Comparison of ENCODE assay signal across 8 cellular contexts in the genomic region with DNA sequence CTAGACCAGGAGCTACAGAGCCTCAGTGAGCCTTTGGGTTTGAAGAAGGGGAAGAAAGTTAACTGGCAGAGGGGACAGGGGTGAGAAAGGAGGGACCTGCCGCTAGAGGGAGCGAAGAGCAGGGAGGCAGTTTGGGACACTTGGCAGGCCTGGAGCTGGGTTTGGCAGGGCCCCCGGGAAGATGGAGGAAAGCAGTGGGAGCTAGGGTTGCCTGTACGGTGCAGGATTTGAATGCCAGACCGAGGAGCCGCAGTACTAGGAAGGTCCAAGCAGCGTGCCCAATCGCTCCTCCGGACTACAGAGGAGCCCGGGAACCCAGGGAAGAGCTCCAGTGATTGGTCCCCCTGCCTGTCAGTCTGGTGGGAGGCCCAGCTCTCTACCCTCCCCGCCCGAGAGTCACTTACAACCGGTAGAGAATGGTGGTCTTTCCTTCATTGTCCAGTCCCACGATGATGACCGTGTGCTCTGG. TPM values are rescaled to one million over a fixed set of nuclear protein-coding genes. Genes with fewer than 3 reads are reported as not detected.
A peak's percentile ranks its signal among the peaks of the same experiment; 100 is the strongest.
DNase-seq lines count a peak whose midpoint lies in the region; ATAC-seq and TF ChIP-seq lines count a peak whose summit lies in the region.

No MANE protein-coding gene starts in this region.

- TF ChIP-seq CTCF in lung (IDR thresholded peaks at IDR 0.05; ENCODE audit: control extremely low read depth, extremely low read depth): peak; percentile 57

- peaks cover 32% of the 10 kb centered on the region for H3K4me1 Mint-ChIP-seq in activated CD4-positive, alpha-beta memory T cell treated with anti-CD3 and anti-CD28 coated beads, Interleukin-2, amount 10 ng/mL, durations not matched to agents 7 days and 5 days

- H3K27me3 Mint-ChIP-seq in activated CD4-positive, alpha-beta memory T cell treated with anti-CD3 and anti-CD28 coated beads, Interleukin-2, amount 10 ng/mL, durations not matched to agents 7 days and 5 days: peaks cover 36% of the 10 kb centered on the region

- 1% methylated on average over 15 of the region's 15 CpGs for WGBS in lung, 2 donors

- no peak overlapping the region for H3K27ac ChIP-seq in lung (ENCODE audit: low read depth in 1 of 2, low read length in 1 of 2)

- peak overlapping the region; percentile 76 for H3K4me3 Mint-ChIP-seq in activated CD4-positive, alpha-beta memory T cell treated with anti-CD3 and anti-CD28 coated beads, Interleukin-2, amount 10 ng/mL, durations not matched to agents 7 days and 5 days

- CTCF ChIA-PET in activated CD4-positive, alpha-beta memory T cell treated with anti-CD3 and anti-CD28 coated beads, Interleukin-2, amount 10 ng/mL, durations not matched to agents 7 days and 5 days (lab: Charles Lee): interaction anchor here (0.5 to 5.5 kb wide), 50 partner anchors 10 to 606 kb away, joined by 3 to 92 read pairs (median 4); partner anchors contain the start of genes CWC25, FBXO47, LASP1 and LASP1NB

- no peaks in the 10 kb centered on the region for H3K9me3 Mint-ChIP-seq in activated CD4-positive, alpha-beta memory T cell treated with anti-CD3 and anti-CD28 coated beads, Interleukin-2, amount 10 ng/mL, durations not matched to agents 7 days and 5 days

- peak overlapping the region; percentile 47; the same call in 1 of the 2 replicates for H3K4me3 ChIP-seq in GM08714 (ENCODE audit: low read length)
- peak overlapping the region; percentile 35 for H3K4me3 ChIP-seq in lung

- no peaks in the 10 kb centered on the region for H3K9me3 ChIP-seq in lung (ENCODE audit: control insufficient read depth in 2 of 2, insufficient read depth in 1 of 2, low read length in 1 of 2)

- peaks cover 0 to 10% of the 10 kb centered on the region in 2 donors for H3K4me1 ChIP-seq in lung (ENCODE audit: control insufficient read depth in 2 of 2, insufficient read depth in 2 of 2, low read length in 2 of 2)

- H3K27ac Mint-ChIP-seq in activated CD4-positive, alpha-beta memory T cell treated with anti-CD3 and anti-CD28 coated beads, Interleukin-2, amount 10 ng/mL, durations not matched to agents 7 days and 5 days: no peak overlapping the region

- no peaks in the 10 kb centered on the region for H3K27me3 ChIP-seq in lung (ENCODE audit: control insufficient read depth, insufficient read depth)

- DNase-seq in NCI-H69 (lab: John Stamatoyannopoulos, UW) (peak; percentile 79), lung (ENCODE audit: low spot score) (peak; percentile 84)
- peak; percentile 77 for DNase-seq in activated CD4-positive, alpha-beta memory T cell treated with anti-CD3 and anti-CD28 coated beads, Interleukin-2, amount 10 ng/mL, durations not matched to agents 7 days and 5 days
- peak; percentile 66 for DNase-seq in effector CD8-positive, alpha-beta T cell (lab: John Stamatoyannopoulos, UW)
- DNase-seq in stimulated activated CD4-positive, alpha-beta T cell treated with anti-CD3 and anti-CD28 coated beads, TNF-alpha, amount 100 ng/mL, for 24 hours (ENCODE audit: low read depth in 3 of 3): peak; percentile 44 to 76 (median 65)

- peaks cover 3% of the 10 kb centered on the region for H3K36me3 Mint-ChIP-seq in activated CD4-positive, alpha-beta memory T cell treated with anti-CD3 and anti-CD28 coated beads, Interleukin-2, amount 10 ng/mL, durations not matched to agents 7 days and 5 days (ENCODE audit: low read depth)

- POLR2A ChIA-PET in activated CD4-positive, alpha-beta memory T cell treated with anti-CD3 and anti-CD28 coated beads, Interleukin-2, amount 10 ng/mL, durations not matched to agents 7 days and 5 days (lab: Charles Lee): interaction anchor here (0.6 to 3.5 kb wide), 9 partner anchors 9 to 436 kb away, joined by 3 to 17 read pairs (median 6); partner anchors contain the start of gene RPL19

- ATAC-seq in HG02938 (IDR thresholded peaks at IDR 0.05; ENCODE audit: unreplicated experiment): peak; percentile 76
- peak; percentile 86 for ATAC-seq in lung (ENCODE audit: insufficient read depth, low FRiP score)
- ATAC-seq in HG03378 (IDR thresholded peaks at IDR 0.05; ENCODE audit: unreplicated experiment): no peak

- no peaks in the 10 kb centered on the region for H3K36me3 ChIP-seq in lung (ENCODE audit: control insufficient read depth in 2 of 2, insufficient read depth in 2 of 2, low read length in 2 of 2)

RNA-seq across cellular contexts. Expression of gene ARL5C, which starts 1.3 kb away (rescaled TPM):
- under 1 TPM in 1 of 2 experiments, not detected in 1; 0.15 TPM for total RNA-seq in activated CD4-positive, alpha-beta memory T cell treated with anti-CD3 and anti-CD28 coated beads, Interleukin-2, amount 10 ng/mL, durations not matched to agents 7 days and 5 days
- not detected for total RNA-seq in lung
- not detected for polyA plus RNA-seq in lung

RNA-seq across cellular contexts. Expression of gene PLXDC1, which starts 13.3 kb away (rescaled TPM):
- 1 to 10 TPM; 7.2 to 7.3 TPM for total RNA-seq in activated CD4-positive, alpha-beta memory T cell treated with anti-CD3 and anti-CD28 coated beads, Interleukin-2, amount 10 ng/mL, durations not matched to agents 7 days and 5 days
- 1 to 10 TPM; 4.9 to 7.3 TPM for total RNA-seq in lung
- polyA plus RNA-seq in lung: 1 to 10 TPM; 1.7 to 5.9 TPM

RNA-seq across cellular contexts. Expression of gene CACNB1, which starts 32.8 kb away (rescaled TPM):
- total RNA-seq in activated CD4-positive, alpha-beta memory T cell treated with anti-CD3 and anti-CD28 coated beads, Interleukin-2, amount 10 ng/mL, durations not matched to agents 7 days and 5 days: 10 to 100 TPM; 19.5 to 24.0 TPM
- 10 to 100 TPM in 1 of 2 donors, 1 to 10 TPM in 1; 8.2 to 49.6 TPM for total RNA-seq in lung
- 10 to 100 TPM in 1 of 2 donors, 1 to 10 TPM in 1; 6.8 to 35.1 TPM for polyA plus RNA-seq in lung

RNA-seq across cellular contexts. Expression of gene RPL19, which starts 35.4 kb away (rescaled TPM):
- 1,000 to 10,000 TPM; 1,724 to 1,761 TPM for total RNA-seq in activated CD4-positive, alpha-beta memory T cell treated with anti-CD3 and anti-CD28 coated beads, Interleukin-2, amount 10 ng/mL, durations not matched to agents 7 days and 5 days
- total RNA-seq in lung: 1,000 to 10,000 TPM; 1,387 to 1,536 TPM
- 1,000 to 10,000 TPM; 2,407 to 4,055 TPM for polyA plus RNA-seq in lung
